In genomic region chr7:140696679-140697446, GRCh38 we compare ENCODE assay signal across 8 cellular contexts. TPM values are rescaled to one million over a fixed set of nuclear protein-coding genes. Genes with fewer than 3 reads are reported as not detected.
A peak's percentile ranks its signal among the peaks of the same experiment; 100 is the strongest.
DNase-seq lines count a peak whose midpoint lies in the region; ATAC-seq and TF ChIP-seq lines count a peak whose summit lies in the region.

Gene NDUFB2 (plus strand): TSS chr7:140696708. CDS start chr7:140696745, 37 bp downstream.

- CTCF ChIA-PET in activated CD4-positive, alpha-beta T cell treated with anti-CD3 and anti-CD28 coated beads for 36 hours (lab: Charles Lee) = interaction anchor here (0.7 to 1.5 kb wide), 6 partner anchors 9 to 286 kb away, joined by 3 to 8 read pairs (median 4); no protein-coding TSS in a partner anchor

- H3K36me3 Mint-ChIP-seq in activated CD4-positive, alpha-beta T cell treated with anti-CD3 and anti-CD28 coated beads for 36 hours (ENCODE audit: low read depth) = peaks cover 18% of the 10 kb centered on the region
- peaks cover 38% of the 10 kb centered on the region for H3K36me3 Mint-ChIP-seq in dendritic cell treated with granulocyte-macrophage colony-stimulating factor and Interleukin-4, amounts not matched to agents 40 ng/mL and 50 ng/mL, for 4 days (ENCODE audit: low read depth)

- no peaks in the 10 kb centered on the region for H3K27me3 ChIP-seq in BE2C
- H3K27me3 ChIP-seq in left lung = no peaks in the 10 kb centered on the region

- intact Hi-C loops in activated CD4-positive, alpha-beta T cell treated with anti-CD3 and anti-CD28 coated beads for 36 hours (cut with DNase I, micrococcal nuclease) = loop anchor here (1.0 to 2.0 kb wide), 11 partner anchors 24 to 1042 kb away; partner anchors contain the start of genes BRAF (in 2 of the 2), MKRN1 (in 2 of the 2), MRPS33 (in 2 of the 2) and AGK (in 1 of the 2)
- intact Hi-C loops in dendritic cell treated with granulocyte-macrophage colony-stimulating factor and Interleukin-4, amounts not matched to agents 40 ng/mL and 50 ng/mL, for 4 days (cut with micrococcal nuclease) = loop anchor here (2.0 to 10.0 kb wide), 3 partner anchors 20 to 318 kb away; partner anchors contain the start of genes BRAF and MRPS33
- intact Hi-C loops in left lung (cut with DNase I) = no loop called here

- no peaks in the 10 kb centered on the region for H3K9me3 Mint-ChIP-seq in activated CD4-positive, alpha-beta T cell treated with anti-CD3 and anti-CD28 coated beads for 36 hours (ENCODE audit: low read depth)
- no peaks in the 10 kb centered on the region for H3K9me3 Mint-ChIP-seq in dendritic cell treated with granulocyte-macrophage colony-stimulating factor and Interleukin-4, amounts not matched to agents 40 ng/mL and 50 ng/mL, for 4 days

- POLR2A ChIA-PET in activated CD4-positive, alpha-beta T cell treated with anti-CD3 and anti-CD28 coated beads for 36 hours (lab: Charles Lee) = no interaction called here

- no peaks in the 10 kb centered on the region for H3K9me3 ChIP-seq in BE2C
- H3K9me3 ChIP-seq in left lung = no peaks in the 10 kb centered on the region

- H3K36me3 ChIP-seq in BE2C = no peaks in the 10 kb centered on the region
- H3K36me3 ChIP-seq in left lung = peaks cover 0 to 4% of the 10 kb centered on the region in 2 donors

- no peaks in the 10 kb centered on the region for H3K27me3 Mint-ChIP-seq in activated CD4-positive, alpha-beta T cell treated with anti-CD3 and anti-CD28 coated beads for 36 hours
- no peaks in the 10 kb centered on the region for H3K27me3 Mint-ChIP-seq in dendritic cell treated with granulocyte-macrophage colony-stimulating factor and Interleukin-4, amounts not matched to agents 40 ng/mL and 50 ng/mL, for 4 days

- H3K4me3 Mint-ChIP-seq in activated CD4-positive, alpha-beta T cell treated with anti-CD3 and anti-CD28 coated beads for 36 hours = peak within 1 kb of the TSS; percentile 90
- H3K4me3 Mint-ChIP-seq in dendritic cell treated with granulocyte-macrophage colony-stimulating factor and Interleukin-4, amounts not matched to agents 40 ng/mL and 50 ng/mL, for 4 days = peak within 1 kb of the TSS; percentile 94

- H3K4me1 Mint-ChIP-seq in activated CD4-positive, alpha-beta T cell treated with anti-CD3 and anti-CD28 coated beads for 36 hours = peaks cover 30% of the 10 kb centered on the region
- peaks cover 35% of the 10 kb centered on the region for H3K4me1 Mint-ChIP-seq in dendritic cell treated with granulocyte-macrophage colony-stimulating factor and Interleukin-4, amounts not matched to agents 40 ng/mL and 50 ng/mL, for 4 days (ENCODE audit: low read depth)

- H3K4me1 ChIP-seq in BE2C = peaks cover 4% of the 10 kb centered on the region; the same call in 1 of the 2 replicates
- H3K4me1 ChIP-seq in left lung = peaks cover 13 to 30% of the 10 kb centered on the region in 2 donors

- H3K4me3 ChIP-seq in BE2C (ENCODE audit: low read depth, low read length) (peak within 1 kb of the TSS; percentile 89), left lung (peak within 1 kb of the TSS; percentile 93 to 95)

- TF ChIP-seq CTCF in BE2C (IDR thresholded peaks at IDR 0.05; ENCODE audit: low read depth, low read length) (no peak), left lung (IDR thresholded peaks at IDR 0.05) (no peak)

- peak; percentile 94 for ATAC-seq in GM18909 (IDR thresholded peaks at IDR 0.05; ENCODE audit: poor library complexity, unreplicated experiment)
- peak; percentile 78 for ATAC-seq in HG03139 (IDR thresholded peaks at IDR 0.05; ENCODE audit: unreplicated experiment)
- ATAC-seq in activated CD4-positive, alpha-beta T cell treated with anti-CD3 and anti-CD28 coated beads for 36 hours = peak; percentile 91
- ATAC-seq in left lung = peak; percentile 96

- DNase-seq in BE2C = peak; percentile 85
- peak; percentile 72 to 77 for DNase-seq in NCI-H446 (lab: John Stamatoyannopoulos, UW)
- peak; percentile 84 for DNase-seq in activated CD4-positive, alpha-beta T cell treated with anti-CD3 and anti-CD28 coated beads for 36 hours
- DNase-seq in left lung = peak; percentile 84 to 100
- peak; percentile 72 for DNase-seq in stimulated activated CD4-positive, alpha-beta T cell treated with anti-CD3 and anti-CD28 coated beads, Interleukin-4, amount 100 ng/mL, for 1 hour

- peak within 1 kb of the TSS; percentile 97 for H3K27ac Mint-ChIP-seq in activated CD4-positive, alpha-beta T cell treated with anti-CD3 and anti-CD28 coated beads for 36 hours
- peak within 1 kb of the TSS; percentile 98 for H3K27ac Mint-ChIP-seq in dendritic cell treated with granulocyte-macrophage colony-stimulating factor and Interleukin-4, amounts not matched to agents 40 ng/mL and 50 ng/mL, for 4 days

- H3K27ac ChIP-seq in left lung = peak within 1 kb of the TSS; percentile 93 to 96

RNA-seq across cellular contexts. Expression of gene NDUFB2, which starts in this region (rescaled TPM):
- polyA plus RNA-seq in BE2C (2012; ENCODE audit: insufficient read depth, insufficient read length, low read depth) = 305 TPM
- total RNA-seq in activated CD4-positive, alpha-beta T cell treated with anti-CD3 and anti-CD28 coated beads for 36 hours = 100 to 1,000 TPM in 1 of 2 experiments, 10 to 100 TPM in 1; 83.8 to 162 TPM
- total RNA-seq in left lung = 100 to 1,000 TPM; 176 to 242 TPM

Comparison
In these comparisons a context has a peak if more than half of its experiments do, and no peak if none do; other contexts are left out.
1. Peak in every context shown above with its lines: DNase-seq, ATAC-seq, H3K4me3 ChIP-seq and H3K27ac ChIP-seq.
2. intact Hi-C loops: an anchor here in activated CD4-positive, alpha-beta T cell treated with anti-CD3 and anti-CD28 coated beads for 36 hours (1.0 to 2.0 kb wide) and dendritic cell treated with granulocyte-macrophage colony-stimulating factor and Interleukin-4, amounts not matched to agents 40 ng/mL and 50 ng/mL, for 4 days (2.0 to 10.0 kb wide); none called in left lung.